Comparison of ENCODE assay signal across 2 cellular contexts in genomic region chr12:54134850-54135249, GRCh38.
A peak's percentile ranks its signal among the peaks of the same experiment; 100 is the strongest.
TF ChIP-seq lines count a peak whose summit lies in the region.

No MANE protein-coding gene starts in this region.

TF ChIP-seq in HCT116, 20 proteins besides CTCF, POLR2A, EP300 and RAD21 (continued from another document):
- TF ChIP-seq ZNF274 (IDR thresholded peaks at IDR 0.05; ENCODE audit: low read depth, low read length) = no peak
- TF ChIP-seq SRF (IDR thresholded peaks at IDR 0.05; ENCODE audit: low read depth) = no peak
- TF ChIP-seq REST (IDR thresholded peaks at IDR 0.05; ENCODE audit: low read depth) = no peak
- TF ChIP-seq ELF1 (IDR thresholded peaks at IDR 0.05; ENCODE audit: borderline replicate concordance, low read depth) = no peak
- TF ChIP-seq MAX (IDR thresholded peaks at IDR 0.05) = no peak
- no peak for TF ChIP-seq CEBPB (IDR thresholded peaks at IDR 0.05; ENCODE audit: low read depth)
- TF ChIP-seq YY1 (IDR thresholded peaks at IDR 0.05; ENCODE audit: extremely low read depth, insufficient replicate concordance, low read depth, low read length) = no peak
- TF ChIP-seq TCF7L2 (IDR thresholded peaks at IDR 0.05; ENCODE audit: borderline replicate concordance, extremely low read depth, insufficient read depth, insufficient read length) = no peak
- no peak for TF ChIP-seq POLR2AphosphoS5 (IDR thresholded peaks at IDR 0.05; ENCODE audit: low read depth, low read length)
- TF ChIP-seq ZBTB33 (IDR thresholded peaks at IDR 0.05; ENCODE audit: extremely low read depth, insufficient replicate concordance, low read length) = no peak
- no peak for TF ChIP-seq EZH2phosphoT487 (IDR thresholded peaks at IDR 0.05; ENCODE audit: borderline replicate concordance)
- TF ChIP-seq ZFX (IDR thresholded peaks at IDR 0.05) = no peak
- TF ChIP-seq JUND (IDR thresholded peaks at IDR 0.05) = no peak
- no peak for TF ChIP-seq EZH2 (IDR thresholded peaks at IDR 0.05)
- TF ChIP-seq SP1 (IDR thresholded peaks at IDR 0.05; ENCODE audit: low read depth) = no peak

TF ChIP-seq in SK-N-SH, 30 proteins besides CTCF, POLR2A, EP300 and RAD21:
- no peak for TF ChIP-seq JUND (IDR thresholded peaks at IDR 0.05)
- 0 out of 2 replicates have a peak, but pooled peaks have one; percentile 24 for TF ChIP-seq MXI1 (IDR thresholded peaks at IDR 0.05; ENCODE audit: low read depth, low read length)
- no peak for TF ChIP-seq RCOR1 (IDR thresholded peaks at IDR 0.05; ENCODE audit: low read length)
- peak; percentile 55 for TF ChIP-seq SMC3 (IDR thresholded peaks at IDR 0.05; ENCODE audit: low read depth, low read length)
- no peak for TF ChIP-seq ELF1 (IDR thresholded peaks at IDR 0.05)
